ENCODE assay signal across 1 cellular context in the genomic region with DNA sequence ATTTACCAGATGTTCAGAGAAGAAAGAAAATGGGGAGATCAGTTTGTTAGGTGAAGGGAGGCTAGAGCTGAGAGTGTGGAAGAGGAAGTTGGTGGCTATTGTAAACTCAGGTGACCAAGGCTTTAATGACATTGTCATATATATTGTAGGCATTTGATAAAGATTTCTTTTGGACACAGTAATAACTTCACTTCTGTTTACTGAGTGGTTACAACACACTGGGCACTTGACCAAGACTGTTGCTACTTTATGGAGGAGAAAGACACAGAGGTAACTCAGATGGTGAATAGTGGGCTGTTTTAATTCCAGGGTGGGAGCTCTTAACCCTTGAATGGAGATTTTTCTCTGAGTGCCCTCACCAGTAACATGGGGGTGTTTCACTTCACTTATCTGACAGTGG.
TF ChIP-seq lines count a peak whose summit lies in the region.

No MANE protein-coding gene starts in this region.

TF ChIP-seq in A549, 52 proteins besides CTCF, POLR2A, EP300 and RAD21 (continued from another document):
- no peak for TF ChIP-seq FOXS1 (CRISPR knock-in tag; IDR thresholded peaks at IDR 0.05)
- no peak for TF ChIP-seq HOXB5 (CRISPR knock-in tag; IDR thresholded peaks at IDR 0.05)
